ENCODE assay signal across 1 cellular context in the genomic region with DNA sequence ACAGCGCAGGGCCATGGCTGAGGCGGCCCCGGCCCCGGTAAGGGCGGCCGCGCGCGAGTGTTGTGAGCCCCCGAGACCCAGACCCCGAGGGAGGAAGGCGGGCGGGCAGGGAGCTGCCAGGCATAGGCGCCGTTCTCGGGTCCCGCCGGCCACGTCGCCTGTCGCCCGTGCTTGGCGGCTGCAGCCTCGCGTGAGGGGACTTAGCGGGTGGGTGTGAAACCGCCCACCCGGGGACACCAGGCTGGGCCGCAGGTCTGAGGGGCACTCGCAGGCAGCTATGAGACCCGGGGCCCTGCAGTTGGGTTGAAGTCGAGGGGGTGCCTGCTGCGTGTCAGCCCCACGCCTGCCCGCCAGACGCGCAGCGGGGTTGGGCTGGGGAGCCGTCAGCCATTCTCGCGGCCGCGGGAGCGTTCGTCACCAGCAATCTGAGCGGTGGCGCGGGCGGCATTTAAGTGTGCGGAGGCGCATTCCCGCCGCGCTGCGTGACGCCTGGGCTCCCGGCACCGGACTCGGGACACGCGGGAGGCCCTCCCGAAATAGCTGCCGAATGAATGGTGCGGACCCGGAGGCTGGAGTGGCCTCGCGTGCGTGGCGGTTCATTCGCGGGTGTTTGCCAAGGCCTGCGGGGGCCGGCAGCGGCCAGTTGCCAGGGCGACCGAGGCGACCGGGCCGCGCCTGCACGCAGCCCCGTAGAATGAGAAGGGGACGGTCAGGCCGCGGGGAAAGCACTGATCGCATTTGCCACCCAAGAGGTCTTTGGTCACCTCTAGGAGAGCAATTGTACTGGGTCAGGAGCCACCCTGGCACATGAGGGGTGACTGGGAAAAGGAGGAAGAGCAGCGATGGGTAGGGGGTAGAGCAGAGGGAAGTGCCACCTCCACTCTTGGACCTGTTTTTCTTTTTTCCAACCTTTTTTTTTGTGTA.
TF ChIP-seq lines count a peak whose summit lies in the region.

No MANE protein-coding gene starts in this region.

TF ChIP-seq in HepG2, 621 proteins besides CTCF, POLR2A, EP300 and RAD21 (continued from another document and continues in another):
- TF ChIP-seq, protein P1, sequence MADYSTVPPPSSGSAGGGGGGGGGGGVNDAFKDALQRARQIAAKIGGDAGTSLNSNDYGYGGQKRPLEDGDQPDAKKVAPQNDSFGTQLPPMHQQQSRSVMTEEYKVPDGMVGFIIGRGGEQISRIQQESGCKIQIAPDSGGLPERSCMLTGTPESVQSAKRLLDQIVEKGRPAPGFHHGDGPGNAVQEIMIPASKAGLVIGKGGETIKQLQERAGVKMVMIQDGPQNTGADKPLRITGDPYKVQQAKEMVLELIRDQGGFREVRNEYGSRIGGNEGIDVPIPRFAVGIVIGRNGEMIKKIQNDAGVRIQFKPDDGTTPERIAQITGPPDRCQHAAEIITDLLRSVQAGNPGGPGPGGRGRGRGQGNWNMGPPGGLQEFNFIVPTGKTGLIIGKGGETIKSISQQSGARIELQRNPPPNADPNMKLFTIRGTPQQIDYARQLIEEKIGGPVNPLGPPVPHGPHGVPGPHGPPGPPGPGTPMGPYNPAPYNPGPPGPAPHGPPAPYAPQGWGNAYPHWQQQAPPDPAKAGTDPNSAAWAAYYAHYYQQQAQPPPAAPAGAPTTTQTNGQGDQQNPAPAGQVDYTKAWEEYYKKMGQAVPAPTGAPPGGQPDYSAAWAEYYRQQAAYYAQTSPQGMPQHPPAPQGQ (CRISPR knock-in tag; IDR thresholded peaks at IDR 0.05; ENCODE audit: borderline replicate concordance), result no peak
- no peak for TF ChIP-seq BORCS8-MEF2B (CRISPR knock-in tag; IDR thresholded peaks at IDR 0.05)
- TF ChIP-seq DMAP1 (CRISPR knock-in tag; IDR thresholded peaks at IDR 0.05), result no peak; the same call in 1 of the 2 replicates
- no peak for TF ChIP-seq ZNF615 (CRISPR knock-in tag; IDR thresholded peaks at IDR 0.05; ENCODE audit: borderline replicate concordance)
- TF ChIP-seq ZSCAN21 (CRISPR knock-in tag; IDR thresholded peaks at IDR 0.05; ENCODE audit: borderline replicate concordance), result peak; percentile 54; the same call in 1 of the 2 replicates
- no peak for TF ChIP-seq FIP1L1 (IDR thresholded peaks at IDR 0.05; ENCODE audit: borderline replicate concordance, insufficient read depth, low read depth, low read length)
- no peak for TF ChIP-seq ZNF614 (CRISPR knock-in tag; IDR thresholded peaks at IDR 0.05; ENCODE audit: borderline replicate concordance)
- TF ChIP-seq, protein P2, sequence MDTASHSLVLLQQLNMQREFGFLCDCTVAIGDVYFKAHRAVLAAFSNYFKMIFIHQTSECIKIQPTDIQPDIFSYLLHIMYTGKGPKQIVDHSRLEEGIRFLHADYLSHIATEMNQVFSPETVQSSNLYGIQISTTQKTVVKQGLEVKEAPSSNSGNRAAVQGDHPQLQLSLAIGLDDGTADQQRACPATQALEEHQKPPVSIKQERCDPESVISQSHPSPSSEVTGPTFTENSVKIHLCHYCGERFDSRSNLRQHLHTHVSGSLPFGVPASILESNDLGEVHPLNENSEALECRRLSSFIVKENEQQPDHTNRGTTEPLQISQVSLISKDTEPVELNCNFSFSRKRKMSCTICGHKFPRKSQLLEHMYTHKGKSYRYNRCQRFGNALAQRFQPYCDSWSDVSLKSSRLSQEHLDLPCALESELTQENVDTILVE (CRISPR knock-in tag; IDR thresholded peaks at IDR 0.05), result no peak
- TF ChIP-seq TCF12 (IDR thresholded peaks at IDR 0.05), result no peak
- TF ChIP-seq TCF12 (CRISPR knock-in tag; IDR thresholded peaks at IDR 0.05), result no peak
- TF ChIP-seq ZNF441 (CRISPR knock-in tag; IDR thresholded peaks at IDR 0.05; ENCODE audit: borderline replicate concordance), result 0 out of 2 replicates have a peak, but pooled peaks have one; percentile 61
- 0 out of 2 replicates have a peak, but pooled peaks have one; percentile 73 for TF ChIP-seq HIVEP1 (CRISPR knock-in tag; IDR thresholded peaks at IDR 0.05)
- TF ChIP-seq, protein P3, sequence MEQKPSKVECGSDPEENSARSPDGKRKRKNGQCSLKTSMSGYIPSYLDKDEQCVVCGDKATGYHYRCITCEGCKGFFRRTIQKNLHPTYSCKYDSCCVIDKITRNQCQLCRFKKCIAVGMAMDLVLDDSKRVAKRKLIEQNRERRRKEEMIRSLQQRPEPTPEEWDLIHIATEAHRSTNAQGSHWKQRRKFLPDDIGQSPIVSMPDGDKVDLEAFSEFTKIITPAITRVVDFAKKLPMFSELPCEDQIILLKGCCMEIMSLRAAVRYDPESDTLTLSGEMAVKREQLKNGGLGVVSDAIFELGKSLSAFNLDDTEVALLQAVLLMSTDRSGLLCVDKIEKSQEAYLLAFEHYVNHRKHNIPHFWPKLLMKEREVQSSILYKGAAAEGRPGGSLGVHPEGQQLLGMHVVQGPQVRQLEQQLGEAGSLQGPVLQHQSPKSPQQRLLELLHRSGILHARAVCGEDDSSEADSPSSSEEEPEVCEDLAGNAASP (CRISPR knock-in tag; IDR thresholded peaks at IDR 0.05; ENCODE audit: borderline replicate concordance), result no peak
- no peak for TF ChIP-seq POGZ (CRISPR knock-in tag; IDR thresholded peaks at IDR 0.05)
- TF ChIP-seq NFYC (CRISPR knock-in tag; IDR thresholded peaks at IDR 0.05), result no peak
- TF ChIP-seq POLR2AphosphoS5 (IDR thresholded peaks at IDR 0.05; ENCODE audit: low read depth, low read length), result no peak
- TF ChIP-seq ZNF547 (CRISPR knock-in tag; IDR thresholded peaks at IDR 0.05), result peak; percentile 68; the same call in 1 of the 2 replicates
- TF ChIP-seq, protein P4, sequence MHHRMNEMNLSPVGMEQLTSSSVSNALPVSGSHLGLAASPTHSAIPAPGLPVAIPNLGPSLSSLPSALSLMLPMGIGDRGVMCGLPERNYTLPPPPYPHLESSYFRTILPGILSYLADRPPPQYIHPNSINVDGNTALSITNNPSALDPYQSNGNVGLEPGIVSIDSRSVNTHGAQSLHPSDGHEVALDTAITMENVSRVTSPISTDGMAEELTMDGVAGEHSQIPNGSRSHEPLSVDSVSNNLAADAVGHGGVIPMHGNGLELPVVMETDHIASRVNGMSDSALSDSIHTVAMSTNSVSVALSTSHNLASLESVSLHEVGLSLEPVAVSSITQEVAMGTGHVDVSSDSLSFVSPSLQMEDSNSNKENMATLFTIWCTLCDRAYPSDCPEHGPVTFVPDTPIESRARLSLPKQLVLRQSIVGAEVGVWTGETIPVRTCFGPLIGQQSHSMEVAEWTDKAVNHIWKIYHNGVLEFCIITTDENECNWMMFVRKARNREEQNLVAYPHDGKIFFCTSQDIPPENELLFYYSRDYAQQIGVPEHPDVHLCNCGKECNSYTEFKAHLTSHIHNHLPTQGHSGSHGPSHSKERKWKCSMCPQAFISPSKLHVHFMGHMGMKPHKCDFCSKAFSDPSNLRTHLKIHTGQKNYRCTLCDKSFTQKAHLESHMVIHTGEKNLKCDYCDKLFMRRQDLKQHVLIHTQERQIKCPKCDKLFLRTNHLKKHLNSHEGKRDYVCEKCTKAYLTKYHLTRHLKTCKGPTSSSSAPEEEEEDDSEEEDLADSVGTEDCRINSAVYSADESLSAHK (CRISPR knock-in tag; IDR thresholded peaks at IDR 0.05; ENCODE audit: borderline replicate concordance), result no peak
- no peak; the same call in 1 of the 2 replicates for TF ChIP-seq TOE1 (CRISPR knock-in tag; IDR thresholded peaks at IDR 0.05)
- TF ChIP-seq, protein P5, sequence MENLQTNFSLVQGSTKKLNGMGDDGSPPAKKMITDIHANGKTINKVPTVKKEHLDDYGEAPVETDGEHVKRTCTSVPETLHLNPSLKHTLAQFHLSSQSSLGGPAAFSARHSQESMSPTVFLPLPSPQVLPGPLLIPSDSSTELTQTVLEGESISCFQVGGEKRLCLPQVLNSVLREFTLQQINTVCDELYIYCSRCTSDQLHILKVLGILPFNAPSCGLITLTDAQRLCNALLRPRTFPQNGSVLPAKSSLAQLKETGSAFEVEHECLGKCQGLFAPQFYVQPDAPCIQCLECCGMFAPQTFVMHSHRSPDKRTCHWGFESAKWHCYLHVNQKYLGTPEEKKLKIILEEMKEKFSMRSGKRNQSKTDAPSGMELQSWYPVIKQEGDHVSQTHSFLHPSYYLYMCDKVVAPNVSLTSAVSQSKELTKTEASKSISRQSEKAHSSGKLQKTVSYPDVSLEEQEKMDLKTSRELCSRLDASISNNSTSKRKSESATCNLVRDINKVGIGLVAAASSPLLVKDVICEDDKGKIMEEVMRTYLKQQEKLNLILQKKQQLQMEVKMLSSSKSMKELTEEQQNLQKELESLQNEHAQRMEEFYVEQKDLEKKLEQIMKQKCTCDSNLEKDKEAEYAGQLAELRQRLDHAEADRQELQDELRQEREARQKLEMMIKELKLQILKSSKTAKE (CRISPR knock-in tag; IDR thresholded peaks at IDR 0.05; ENCODE audit: borderline replicate concordance), result no peak
- no peak for TF ChIP-seq SP1 (IDR thresholded peaks at IDR 0.05)
- TF ChIP-seq SP1 (CRISPR knock-in tag; IDR thresholded peaks at IDR 0.05), result no peak
- no peak for TF ChIP-seq ZNF629 (CRISPR knock-in tag; conservative IDR thresholded peaks at IDR 0.05)
- TF ChIP-seq ERF (CRISPR knock-in tag; IDR thresholded peaks at IDR 0.05), result no peak
- TF ChIP-seq ARHGAP35 (CRISPR knock-in tag; IDR thresholded peaks at IDR 0.05; ENCODE audit: borderline replicate concordance), result no peak
- TF ChIP-seq, protein P6, sequence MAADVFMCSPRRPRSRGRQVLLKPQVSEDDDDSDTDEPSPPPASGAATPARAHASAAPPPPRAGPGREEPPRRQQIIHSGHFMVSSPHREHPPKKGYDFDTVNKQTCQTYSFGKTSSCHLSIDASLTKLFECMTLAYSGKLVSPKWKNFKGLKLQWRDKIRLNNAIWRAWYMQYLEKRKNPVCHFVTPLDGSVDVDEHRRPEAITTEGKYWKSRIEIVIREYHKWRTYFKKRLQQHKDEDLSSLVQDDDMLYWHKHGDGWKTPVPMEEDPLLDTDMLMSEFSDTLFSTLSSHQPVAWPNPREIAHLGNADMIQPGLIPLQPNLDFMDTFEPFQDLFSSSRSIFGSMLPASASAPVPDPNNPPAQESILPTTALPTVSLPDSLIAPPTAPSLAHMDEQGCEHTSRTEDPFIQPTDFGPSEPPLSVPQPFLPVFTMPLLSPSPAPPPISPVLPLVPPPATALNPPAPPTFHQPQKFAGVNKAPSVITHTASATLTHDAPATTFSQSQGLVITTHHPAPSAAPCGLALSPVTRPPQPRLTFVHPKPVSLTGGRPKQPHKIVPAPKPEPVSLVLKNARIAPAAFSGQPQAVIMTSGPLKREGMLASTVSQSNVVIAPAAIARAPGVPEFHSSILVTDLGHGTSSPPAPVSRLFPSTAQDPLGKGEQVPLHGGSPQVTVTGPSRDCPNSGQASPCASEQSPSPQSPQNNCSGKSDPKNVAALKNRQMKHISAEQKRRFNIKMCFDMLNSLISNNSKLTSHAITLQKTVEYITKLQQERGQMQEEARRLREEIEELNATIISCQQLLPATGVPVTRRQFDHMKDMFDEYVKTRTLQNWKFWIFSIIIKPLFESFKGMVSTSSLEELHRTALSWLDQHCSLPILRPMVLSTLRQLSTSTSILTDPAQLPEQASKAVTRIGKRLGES (CRISPR knock-in tag; IDR thresholded peaks at IDR 0.05; ENCODE audit: borderline replicate concordance), result no peak; the same call in 1 of the 2 replicates
- no peak for TF ChIP-seq ZNF468 (CRISPR knock-in tag; IDR thresholded peaks at IDR 0.05)
- no peak for TF ChIP-seq ZNF451 (CRISPR knock-in tag; IDR thresholded peaks at IDR 0.05)
- TF ChIP-seq SIN3B (IDR thresholded peaks at IDR 0.05; ENCODE audit: low read length), result no peak
- TF ChIP-seq, protein P7, sequence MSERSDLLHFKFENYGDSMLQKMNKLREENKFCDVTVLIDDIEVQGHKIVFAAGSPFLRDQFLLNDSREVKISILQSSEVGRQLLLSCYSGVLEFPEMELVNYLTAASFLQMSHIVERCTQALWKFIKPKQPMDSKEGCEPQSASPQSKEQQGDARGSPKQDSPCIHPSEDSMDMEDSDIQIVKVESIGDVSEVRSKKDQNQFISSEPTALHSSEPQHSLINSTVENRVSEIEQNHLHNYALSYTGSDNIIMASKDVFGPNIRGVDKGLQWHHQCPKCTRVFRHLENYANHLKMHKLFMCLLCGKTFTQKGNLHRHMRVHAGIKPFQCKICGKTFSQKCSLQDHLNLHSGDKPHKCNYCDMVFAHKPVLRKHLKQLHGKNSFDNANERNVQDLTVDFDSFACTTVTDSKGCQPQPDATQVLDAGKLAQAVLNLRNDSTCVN (CRISPR knock-in tag; IDR thresholded peaks at IDR 0.05; ENCODE audit: borderline replicate concordance), result no peak
- no peak for TF ChIP-seq ZNF841 (CRISPR knock-in tag; IDR thresholded peaks at IDR 0.05; ENCODE audit: borderline replicate concordance)
- TF ChIP-seq, protein P8, sequence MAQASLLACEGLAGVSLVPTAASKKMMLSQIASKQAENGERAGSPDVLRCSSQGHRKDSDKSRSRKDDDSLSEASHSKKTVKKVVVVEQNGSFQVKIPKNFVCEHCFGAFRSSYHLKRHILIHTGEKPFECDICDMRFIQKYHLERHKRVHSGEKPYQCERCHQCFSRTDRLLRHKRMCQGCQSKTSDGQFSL (CRISPR knock-in tag; IDR thresholded peaks at IDR 0.05), result no peak
- no peak for TF ChIP-seq ZFP1 (CRISPR knock-in tag; IDR thresholded peaks at IDR 0.05)
- TF ChIP-seq, protein P9, sequence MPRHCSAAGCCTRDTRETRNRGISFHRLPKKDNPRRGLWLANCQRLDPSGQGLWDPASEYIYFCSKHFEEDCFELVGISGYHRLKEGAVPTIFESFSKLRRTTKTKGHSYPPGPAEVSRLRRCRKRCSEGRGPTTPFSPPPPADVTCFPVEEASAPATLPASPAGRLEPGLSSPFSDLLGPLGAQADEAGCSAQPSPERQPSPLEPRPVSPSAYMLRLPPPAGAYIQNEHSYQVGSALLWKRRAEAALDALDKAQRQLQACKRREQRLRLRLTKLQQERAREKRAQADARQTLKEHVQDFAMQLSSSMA (CRISPR knock-in tag; IDR thresholded peaks at IDR 0.05), result no peak
- peak; percentile 26; the same call in 1 of the 2 replicates for TF ChIP-seq SPEN (CRISPR knock-in tag; IDR thresholded peaks at IDR 0.05; ENCODE audit: low read depth)
- TF ChIP-seq LCORL (IDR thresholded peaks at IDR 0.05), result no peak
- TF ChIP-seq LCORL (CRISPR knock-in tag; IDR thresholded peaks at IDR 0.05), result 0 out of 2 replicates have a peak, but pooled peaks have one; percentile 10
- TF ChIP-seq RARG (CRISPR knock-in tag; IDR thresholded peaks at IDR 0.05; ENCODE audit: low read depth), result no peak
- TF ChIP-seq FOXA3 (CRISPR knock-in tag; IDR thresholded peaks at IDR 0.05), result no peak
- TF ChIP-seq KAT7 (CRISPR knock-in tag; IDR thresholded peaks at IDR 0.05; ENCODE audit: borderline replicate concordance), result no peak; the same call in 1 of the 2 replicates
- TF ChIP-seq ZNF205 (CRISPR knock-in tag; IDR thresholded peaks at IDR 0.05), result no peak
- no peak for TF ChIP-seq JUND (CRISPR knock-in tag; IDR thresholded peaks at IDR 0.05)
- no peak for TF ChIP-seq SMYD3 (CRISPR knock-in tag; IDR thresholded peaks at IDR 0.05)
- no peak for TF ChIP-seq ZNF329 (CRISPR knock-in tag; IDR thresholded peaks at IDR 0.05; ENCODE audit: low read depth)
- no peak for TF ChIP-seq MIER2 (CRISPR knock-in tag; IDR thresholded peaks at IDR 0.05)
- TF ChIP-seq MLLT10 (CRISPR knock-in tag; IDR thresholded peaks at IDR 0.05), result no peak
- TF ChIP-seq, protein P10, sequence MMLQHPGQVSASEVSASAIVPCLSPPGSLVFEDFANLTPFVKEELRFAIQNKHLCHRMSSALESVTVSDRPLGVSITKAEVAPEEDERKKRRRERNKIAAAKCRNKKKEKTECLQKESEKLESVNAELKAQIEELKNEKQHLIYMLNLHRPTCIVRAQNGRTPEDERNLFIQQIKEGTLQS (CRISPR knock-in tag; IDR thresholded peaks at IDR 0.05), result no peak
